In the genomic region with DNA sequence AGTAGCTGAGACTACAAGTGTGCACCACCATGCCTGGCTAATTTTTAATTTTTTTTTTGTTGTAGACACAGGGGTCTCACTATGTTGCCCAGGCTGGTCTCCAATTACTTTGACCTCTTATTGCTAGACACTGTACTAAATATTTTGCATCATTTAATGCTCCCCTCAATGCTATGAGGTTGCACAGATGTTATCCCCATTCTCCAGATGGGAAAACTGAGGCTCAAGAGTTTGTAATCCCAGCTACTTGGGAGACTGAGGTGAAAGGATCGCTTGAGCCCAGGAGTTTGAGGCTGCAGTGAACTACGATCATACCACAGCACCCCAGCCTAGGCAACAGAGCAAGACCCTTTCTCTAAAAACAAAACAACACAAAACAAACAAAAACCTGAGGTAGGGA, we compare ENCODE assay signal across 24 cellular contexts.
"Had no signal": no experiment of that assay in that cellular context is flagged by ENCODE, and none has a peak within 500 bp of the region (broad histone marks: within the 10 kb centered on the region; RNA-seq: fewer than 3 reads in every experiment).

No MANE protein-coding gene starts in this region.

- ATAC-seq: effector memory CD8-positive, alpha-beta T cell; esophagus mucosa; gastrocnemius medialis; heart right ventricle; left cardiac atrium; left lung; left ventricle myocardium superior; lower lobe of right lung; mucosa of descending colon had no signal

- H3K4me1 ChIP-seq: colonic mucosa, esophagus squamous epithelium, gastrocnemius medialis, heart right ventricle, left lung, lower lobe of right lung had no signal

- H3K27ac Mint-ChIP-seq: dendritic cell treated with granulocyte-macrophage colony-stimulating factor and Interleukin-4, amounts not matched to agents 40 ng/mL and 50 ng/mL, for 4 days; effector memory CD8-positive, alpha-beta T cell; endodermal cell; mesothelial cell of epicardium had no signal

- H3K36me3 ChIP-seq: colonic mucosa, esophagus squamous epithelium, gastrocnemius medialis, heart right ventricle, left lung, lower lobe of right lung had no signal

- H3K4me1 Mint-ChIP-seq: endodermal cell, mesothelial cell of epicardium had no signal

- H3K36me3 Mint-ChIP-seq: mesothelial cell of epicardium had no signal

- H3K27ac ChIP-seq: colonic mucosa, epithelial cell of prostate, esophagus squamous epithelium, gastrocnemius medialis, heart right ventricle, left lung, lower lobe of right lung had no signal

- H3K9me3 ChIP-seq: colonic mucosa, esophagus squamous epithelium, gastrocnemius medialis, lower lobe of right lung, mucosa of descending colon had no signal

- DNase-seq: colonic mucosa; cortex of kidney; effector CD8-positive, alpha-beta T cell; effector memory CD8-positive, alpha-beta T cell; endodermal cell; erythroblast; esophagus squamous epithelium; foreskin fibroblast; foreskin melanocyte; gastrocnemius medialis; glutamatergic neuron; head of caudate nucleus; heart right ventricle; hippocampal formation; left cardiac atrium; left lung; left ventricle myocardium superior; lower lobe of right lung; mesenchymal stem cell; mucosa of descending colon had no signal

- H3K27me3 ChIP-seq: colonic mucosa, esophagus squamous epithelium, gastrocnemius medialis, left lung had no signal

- H3K27me3 Mint-ChIP-seq: dendritic cell treated with granulocyte-macrophage colony-stimulating factor and Interleukin-4, amounts not matched to agents 40 ng/mL and 50 ng/mL, for 4 days had no signal

- H3K4me3 Mint-ChIP-seq: dendritic cell treated with granulocyte-macrophage colony-stimulating factor and Interleukin-4, amounts not matched to agents 40 ng/mL and 50 ng/mL, for 4 days; effector memory CD8-positive, alpha-beta T cell; endodermal cell; mesothelial cell of epicardium had no signal

- H3K4me3 ChIP-seq: colonic mucosa, esophagus squamous epithelium, gastrocnemius medialis, heart right ventricle, left lung, lower lobe of right lung, mucosa of descending colon had no signal
